ENCODE assay signal across 19 cellular contexts in genomic region chr10:60627778-60628773, GRCh38.
DNase-seq lines count a peak whose midpoint lies in the region; ATAC-seq, FAIRE-seq and TF ChIP-seq lines count a peak whose summit lies in the region.
"Had no signal": no experiment of that assay in that cellular context is flagged by ENCODE, and none has a peak within 500 bp of the region (broad histone marks: within the 10 kb centered on the region; RNA-seq: fewer than 3 reads in every experiment).

No MANE protein-coding gene starts in this region.

- dilution Hi-C loops in endothelial cell of umbilical vein (cut with MboI; ENCODE audit: extremely low pct_ligation_motif_present, low sequenced_read_pairs): no loop called here

- peaks cover 6 to 7% of the 10 kb centered on the region in 2 experiments for H3K27me3 ChIP-seq in endothelial cell of umbilical vein (ENCODE audit: control insufficient read depth in 2 of 2, insufficient read depth in 2 of 2, low read length in 2 of 2)
- H3K27me3 ChIP-seq in smooth muscle cell (ENCODE audit: low read depth): no peaks in the 10 kb centered on the region
- no peaks in the 10 kb centered on the region for H3K27me3 ChIP-seq in pancreas
- H3K27me3 ChIP-seq in MM.1S (replicated peaks; ENCODE audit: insufficient read depth, low read length): no peaks in the 10 kb centered on the region
- H3K27me3 ChIP-seq: BLaER1 had no signal

- FAIRE-seq in endothelial cell of umbilical vein (lab: Jason Lieb, UNC) (peak; percentile 37), pancreas (lab: Jason Lieb, UNC) (no peak)

- no peaks in the 10 kb centered on the region for H3K4me1 ChIP-seq in endothelial cell of umbilical vein (ENCODE audit: control insufficient read depth, extremely low read depth, insufficient read depth, low read length)
- no peaks in the 10 kb centered on the region for H3K4me1 ChIP-seq in smooth muscle cell (ENCODE audit: low read depth)
- no peaks in the 10 kb centered on the region for H3K4me1 ChIP-seq in pancreas
- no peaks in the 10 kb centered on the region for H3K4me1 ChIP-seq in MM.1S (ENCODE audit: low read length)
- H3K4me1 ChIP-seq: BLaER1 had no signal

- H3K79me2 ChIP-seq in endothelial cell of umbilical vein (ENCODE audit: control insufficient read depth, insufficient read depth, low read length) (no peaks in the 10 kb centered on the region), smooth muscle cell (ENCODE audit: low read depth) (no peaks in the 10 kb centered on the region), MM.1S (ENCODE audit: low read length) (no peaks in the 10 kb centered on the region)

- H3K9me3 ChIP-seq in endothelial cell of umbilical vein (replicated peaks; ENCODE audit: control insufficient read depth, insufficient read depth, low read length) (no peaks in the 10 kb centered on the region), smooth muscle cell (replicated peaks; ENCODE audit: low read depth) (no peaks in the 10 kb centered on the region), pancreas (no peaks in the 10 kb centered on the region), MM.1S (replicated peaks; ENCODE audit: insufficient read depth, low read length) (no peaks in the 10 kb centered on the region)
- H3K9me3 ChIP-seq: BLaER1 had no signal

- BruUV-seq in endothelial cell of umbilical vein (replicated peaks; lab: Mats Ljungman, UMichigan): no TSS peak

- peak; percentile 1 for DNase-seq in NCI-H2171 treated with DMSO at 0.1 percent for 48 hours (lab: John Stamatoyannopoulos, UW)
- no peak for DNase-seq in NCI-H2171 (lab: John Stamatoyannopoulos, UW)
- no peak for DNase-seq in endothelial cell of umbilical vein (ENCODE audit: low read depth, low spot score)
- peak; percentile 24 for DNase-seq in mucosa of gallbladder (ENCODE audit: low spot score)
- DNase-seq in smooth muscle cell (lab: John Stamatoyannopoulos, UW; ENCODE audit: unreplicated experiment): no peak
- no peak for DNase-seq in pancreas
- DNase-seq in HPDE6-E6E7 (ENCODE audit: extremely low spot score): no peak
- DNase-seq in MM.1S: no peak
- DNase-seq: 8988T; CD8-positive, alpha-beta T cell; DMS79; NCI-H1105; NCI-H1694; NCI-H2107; NCI-H446; NCI-H748 treated with DMSO at 0.1 percent for 48 hours had no signal

- H3K4me3 ChIP-seq in endothelial cell of umbilical vein (replicated peaks in 1 of 3; ENCODE audit: insufficient read depth in 1 of 3, low read depth in 1 of 3, low read length in 3 of 3) (no peak overlapping the region), smooth muscle cell (peak overlapping the region; percentile 13), pancreas (no peak overlapping the region), MM.1S (ENCODE audit: low read length) (no peak overlapping the region)
- H3K4me3 ChIP-seq: BLaER1 had no signal

- no peak overlapping the region for H2AFZ ChIP-seq in endothelial cell of umbilical vein (ENCODE audit: low read depth, low read length)
- H2AFZ ChIP-seq in smooth muscle cell (ENCODE audit: low read depth): no peak overlapping the region
- no peak overlapping the region for H2AFZ ChIP-seq in MM.1S (ENCODE audit: low read length)

- H3K36me3 ChIP-seq in endothelial cell of umbilical vein (ENCODE audit: control insufficient read depth in 2 of 2, extremely low read depth in 1 of 2, insufficient read depth in 2 of 2, low read length in 2 of 2): no peaks in the 10 kb centered on the region
- no peaks in the 10 kb centered on the region for H3K36me3 ChIP-seq in smooth muscle cell (ENCODE audit: low read depth)
- no peaks in the 10 kb centered on the region for H3K36me3 ChIP-seq in pancreas
- H3K36me3 ChIP-seq in MM.1S (replicated peaks; ENCODE audit: insufficient read depth, low read length): no peaks in the 10 kb centered on the region
- H3K36me3 ChIP-seq: BLaER1 had no signal

- TF ChIP-seq CTCF in endothelial cell of umbilical vein (IDR thresholded peaks at IDR 0.05; ENCODE audit: extremely low read depth in 1 of 2, insufficient read depth in 1 of 2, low read depth in 1 of 2, low read length in 2 of 2) (no peak), smooth muscle cell (IDR thresholded peaks at IDR 0.05; ENCODE audit: borderline replicate concordance, insufficient read depth, poor library complexity, severe bottlenecking) (no peak), pancreas (IDR thresholded peaks at IDR 0.05) (no peak), MM.1S (IDR thresholded peaks at IDR 0.05; ENCODE audit: low read length) (no peak)

- no peaks in the 10 kb centered on the region for H3K9me2 ChIP-seq in MM.1S (replicated peaks; ENCODE audit: insufficient read depth, low read length)

- H3K9me1 ChIP-seq in endothelial cell of umbilical vein (replicated peaks; ENCODE audit: control insufficient read depth, extremely low read depth, insufficient read depth, low read length): no peaks in the 10 kb centered on the region

- ATAC-seq in pancreas: no peak
- ATAC-seq: CD8-positive, alpha-beta T cell; HCT116 had no signal

- 84% methylated on average over 7 of the region's 7 CpGs for WGBS in smooth muscle cell (ENCODE audit: low lambda C conversion rate)
- 63 to 72% methylated on average over 7 of the region's 7 CpGs for WGBS in pancreas, 2 donors

- CTCF ChIA-PET in endothelial cell of umbilical vein (lab: Charles Lee): interaction anchor here (0.9 to 1.2 kb wide), 4 partner anchors 9 to 183 kb away, joined by 3 read pairs; no protein-coding TSS in a partner anchor

- POLR2A ChIA-PET in endothelial cell of umbilical vein (lab: Charles Lee): no interaction called here

- H3K4me2 ChIP-seq in endothelial cell of umbilical vein (ENCODE audit: insufficient read depth, low read length): no peak overlapping the region
- H3K4me2 ChIP-seq in smooth muscle cell: no peak overlapping the region
- H3K4me2 ChIP-seq in MM.1S (ENCODE audit: low read depth, low read length): no peak overlapping the region
- H3K4me2 ChIP-seq: BLaER1 had no signal

- TF ChIP-seq POLR2A in endothelial cell of umbilical vein (IDR thresholded peaks at IDR 0.05; ENCODE audit: low read depth, low read length): no peak

- H3F3A ChIP-seq in smooth muscle cell (ENCODE audit: low read depth): no peaks in the 10 kb centered on the region
- no peaks in the 10 kb centered on the region for H3F3A ChIP-seq in MM.1S (ENCODE audit: insufficient read depth, low read length)

- H3K27ac ChIP-seq in endothelial cell of umbilical vein (ENCODE audit: insufficient read depth, low read depth, low read length) (no peak overlapping the region), smooth muscle cell (ENCODE audit: low read depth) (no peak overlapping the region), pancreas (no peak overlapping the region), MM.1S (ENCODE audit: low read length) (no peak overlapping the region)
- H3K27ac ChIP-seq: BLaER1, RWPE1 had no signal

- H4K20me1 ChIP-seq in endothelial cell of umbilical vein (replicated peaks; ENCODE audit: control insufficient read depth, extremely low read depth, insufficient read depth, low read length) (no peaks in the 10 kb centered on the region), smooth muscle cell (ENCODE audit: low read depth) (peaks cover 3% of the 10 kb centered on the region), MM.1S (ENCODE audit: insufficient read depth, low read length) (no peaks in the 10 kb centered on the region)
- H4K20me1 ChIP-seq: BLaER1 had no signal

- intact Hi-C loops in endothelial cell of umbilical vein (cut with micrococcal nuclease) (no loop called here), pancreas (cut with DNase I) (no loop called here)

- H3K9ac ChIP-seq in endothelial cell of umbilical vein (replicated peaks; ENCODE audit: extremely low read depth, insufficient read depth, low read length) (no peak overlapping the region), smooth muscle cell (ENCODE audit: low read depth) (no peak overlapping the region), MM.1S (ENCODE audit: low read length) (no peak overlapping the region)
- H3K9ac ChIP-seq: BLaER1 had no signal

TF ChIP-seq in endothelial cell of umbilical vein, 7 proteins besides CTCF, POLR2A, EP300 and RAD21:
- TF ChIP-seq POLR2AphosphoS5 (IDR thresholded peaks at IDR 0.05; ENCODE audit: insufficient read depth, low read depth, low read length) (no peak), GATA2 (IDR thresholded peaks at IDR 0.05; ENCODE audit: insufficient read depth, insufficient read length, low read depth, low read length) (no peak), EZH2 (IDR thresholded peaks at IDR 0.05; ENCODE audit: borderline replicate concordance, low read depth, low read length, severe bottlenecking) (no peak), MYC (IDR thresholded peaks at IDR 0.05; ENCODE audit: low read depth, low read length) (no peak), JUN (IDR thresholded peaks at IDR 0.05; ENCODE audit: borderline replicate concordance, insufficient read depth, insufficient read length, low read depth) (no peak), FOS (IDR thresholded peaks at IDR 0.05; ENCODE audit: borderline replicate concordance, insufficient read depth, low read length) (no peak), MAX (IDR thresholded peaks at IDR 0.05; ENCODE audit: insufficient read depth, insufficient read length) (no peak)
TF ChIP-seq in endothelial cell of umbilical vein: peak in this region for 0.

Comparison
In these comparisons a context has a peak if more than half of its experiments do, and no peak if none do; other contexts are left out.
1. DNase-seq: peak in NCI-H2171 treated with DMSO at 0.1 percent for 48 hours (single experiment) and mucosa of gallbladder (single experiment); none in NCI-H2171 (single experiment), endothelial cell of umbilical vein (single experiment), smooth muscle cell (single experiment), pancreas (0 of 6), HPDE6-E6E7 (single experiment) and MM.1S (single experiment).